Comparison of ENCODE assay signal across 8 cellular contexts in the genomic region with DNA sequence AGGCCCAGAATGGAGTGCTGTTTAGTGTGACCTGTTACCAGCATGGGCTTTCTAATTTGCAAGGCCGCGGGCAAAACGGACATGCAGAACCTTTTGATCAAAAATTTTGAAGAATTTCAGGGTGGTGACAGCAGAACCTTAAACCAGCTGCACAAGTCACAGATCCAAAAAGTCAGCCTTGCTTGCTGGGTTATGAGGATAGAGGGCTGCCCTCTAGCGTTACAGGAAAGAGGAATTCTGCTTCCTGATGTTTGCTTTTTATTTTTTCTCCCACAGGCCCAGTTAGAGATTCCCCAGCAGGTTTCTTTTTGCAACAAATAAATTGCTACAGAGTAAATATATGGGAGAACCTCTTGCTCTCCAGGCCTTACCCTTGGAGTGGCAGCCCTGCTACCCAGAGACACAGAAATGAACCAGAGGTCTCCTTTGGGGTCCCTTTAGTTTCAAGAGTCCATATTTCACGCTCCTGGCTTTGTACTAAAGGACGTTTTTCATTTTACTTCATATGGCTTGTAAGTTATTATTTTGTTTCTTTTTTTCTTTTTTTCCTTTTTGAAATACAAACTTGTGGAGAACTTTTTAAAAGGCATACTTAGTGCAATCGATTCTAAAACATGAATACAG. TPM values are rescaled to one million over a fixed set of nuclear protein-coding genes. Genes with fewer than 3 reads are reported as not detected.
DNase-seq lines count a peak whose midpoint lies in the region; ATAC-seq, FAIRE-seq and TF ChIP-seq lines count a peak whose summit lies in the region.

No MANE protein-coding gene starts in this region.

- no peak overlapping the region for H3K4me3 Mint-ChIP-seq in glutamatergic neuron (ENCODE audit: unreplicated experiment)
- no peak overlapping the region for H3K4me3 Mint-ChIP-seq in stimulated activated effector memory CD8-positive, alpha-beta T cell treated with anti-CD3 and anti-CD28 coated beads, Interleukin-12 subunit alpha, Interleukin-12 subunit beta, amount 100 ng/mL, for 72 hours

- no peaks in the 10 kb centered on the region for H3K4me1 ChIP-seq in PC-3 (ENCODE audit: insufficient read depth, low read length)
- H3K4me1 ChIP-seq in stomach smooth muscle (ENCODE audit: control insufficient read depth, insufficient read depth, low read length): peaks cover 24% of the 10 kb centered on the region

- POLR2A ChIA-PET in PC-3 (lab: Charles Lee; ENCODE audit: unreplicated experiment): no interaction called here

- H3K27ac Mint-ChIP-seq in glutamatergic neuron (ENCODE audit: unreplicated experiment): peak overlapping the region; percentile 14
- H3K27ac Mint-ChIP-seq in stimulated activated effector memory CD8-positive, alpha-beta T cell treated with anti-CD3 and anti-CD28 coated beads, Interleukin-12 subunit alpha, Interleukin-12 subunit beta, amount 100 ng/mL, for 72 hours: no peak overlapping the region

- no TSS peak for BruUV-seq in PC-3 (replicated peaks; lab: Mats Ljungman, UMichigan)

- TF ChIP-seq CTCF in PC-3 (conservative IDR thresholded peaks at IDR 0.05; ENCODE audit: low read depth, low read length): peak; percentile 78
- peak; percentile 44 for TF ChIP-seq CTCF in glutamatergic neuron (IDR thresholded peaks at IDR 0.05; ENCODE audit: partially characterized antibody, unreplicated experiment)

- no peaks in the 10 kb centered on the region for H4K20me1 ChIP-seq in PC-3 (ENCODE audit: low read length)

- in situ Hi-C loops in ACHN (cut with HindIII; ENCODE audit: low pct_ligation_motif_present, low pct_unique_long_range_greater_than_20kb, low sequenced_read_pairs): no loop called here

- no peaks in the 10 kb centered on the region for H3F3A ChIP-seq in PC-3 (ENCODE audit: low read length, unreplicated experiment)

- H3K27ac ChIP-seq in PC-3 (ENCODE audit: low read length): no peak overlapping the region
- H3K27ac ChIP-seq in stomach smooth muscle (ENCODE audit: low read length): peak overlapping the region; percentile 25

- peaks cover 8% of the 10 kb centered on the region for H3K27me3 Mint-ChIP-seq in glutamatergic neuron (ENCODE audit: unreplicated experiment)

- no peak overlapping the region for H3K4me2 ChIP-seq in PC-3 (ENCODE audit: low read length)

- DNase-seq in ACHN (peak; percentile 26), H54 (ENCODE audit: insufficient read length, low spot score) (peak; percentile 36), PC-3 (peak; percentile 51), glutamatergic neuron (no peak)
- DNase-seq in stimulated activated naive CD4-positive, alpha-beta T cell (lab: John Stamatoyannopoulos, UW): no peak
- DNase-seq in stimulated activated effector memory CD8-positive, alpha-beta T cell treated with anti-CD3 and anti-CD28 coated beads, Interleukin-12 subunit alpha, Interleukin-12 subunit beta, amount 100 ng/mL, for 72 hours (ENCODE audit: low spot score in 2 of 2): no peak

- peak; percentile 65 for FAIRE-seq in H54 (lab: Jason Lieb, UNC)

- no peaks in the 10 kb centered on the region for H3K9me2 ChIP-seq in PC-3 (replicated peaks; ENCODE audit: low read length)

- no peaks in the 10 kb centered on the region for H3K36me3 ChIP-seq in PC-3 (ENCODE audit: low read depth, low read length)
- H3K36me3 ChIP-seq in stomach smooth muscle (ENCODE audit: control insufficient read depth in 2 of 2, insufficient read depth in 2 of 2, low read length in 2 of 2): no peaks in the 10 kb centered on the region

- no peak for TF ChIP-seq POLR2A in H54 (IDR thresholded peaks at IDR 0.05; ENCODE audit: low read depth, low read length)

- H3K9ac ChIP-seq in PC-3 (ENCODE audit: low read length): no peak overlapping the region
- H3K9ac ChIP-seq in stomach smooth muscle (ENCODE audit: low read length in 2 of 2): no peak overlapping the region

- H3K4me1 Mint-ChIP-seq in glutamatergic neuron (ENCODE audit: low read depth, unreplicated experiment): peaks cover 15% of the 10 kb centered on the region
- no peaks in the 10 kb centered on the region for H3K4me1 Mint-ChIP-seq in stimulated activated effector memory CD8-positive, alpha-beta T cell treated with anti-CD3 and anti-CD28 coated beads, Interleukin-12 subunit alpha, Interleukin-12 subunit beta, amount 100 ng/mL, for 72 hours

- CTCF ChIA-PET in PC-3 (lab: Charles Lee): no interaction called here

- no peak overlapping the region for H2AFZ ChIP-seq in PC-3 (ENCODE audit: low read length)

- H3K36me3 Mint-ChIP-seq in glutamatergic neuron (ENCODE audit: unreplicated experiment): no peaks in the 10 kb centered on the region
- H3K36me3 Mint-ChIP-seq in stimulated activated effector memory CD8-positive, alpha-beta T cell treated with anti-CD3 and anti-CD28 coated beads, Interleukin-12 subunit alpha, Interleukin-12 subunit beta, amount 100 ng/mL, for 72 hours: no peaks in the 10 kb centered on the region

- no peaks in the 10 kb centered on the region for H3K79me2 ChIP-seq in PC-3 (ENCODE audit: low read length)

- H3K4me3 ChIP-seq in PC-3 (ENCODE audit: low read length): no peak overlapping the region
- no peak overlapping the region for H3K4me3 ChIP-seq in stomach smooth muscle (ENCODE audit: low read length in 2 of 2)

- intact Hi-C loops in PC-3 (cut with micrococcal nuclease): no loop called here

- peaks cover 8% of the 10 kb centered on the region for H3K9me3 Mint-ChIP-seq in glutamatergic neuron (ENCODE audit: unreplicated experiment)
- H3K9me3 Mint-ChIP-seq in stimulated activated effector memory CD8-positive, alpha-beta T cell treated with anti-CD3 and anti-CD28 coated beads, Interleukin-12 subunit alpha, Interleukin-12 subunit beta, amount 100 ng/mL, for 72 hours: no peaks in the 10 kb centered on the region

- no peaks in the 10 kb centered on the region for H3K9me3 ChIP-seq in PC-3 (ENCODE audit: low read length)
- H3K9me3 ChIP-seq in stomach smooth muscle (ENCODE audit: control insufficient read depth in 2 of 2, low read length in 2 of 2): no peaks in the 10 kb centered on the region

- H3K27me3 ChIP-seq in PC-3 (ENCODE audit: low read length): peaks cover 24% of the 10 kb centered on the region
- no peaks in the 10 kb centered on the region for H3K27me3 ChIP-seq in stomach smooth muscle (ENCODE audit: control insufficient read depth in 1 of 2, insufficient read depth in 2 of 2, low read length in 2 of 2)

- ATAC-seq in PC-3 (no peak), GM21786 (IDR thresholded peaks at IDR 0.05; ENCODE audit: unreplicated experiment) (no peak)
- ATAC-seq in stimulated activated effector memory CD8-positive, alpha-beta T cell treated with anti-CD3 and anti-CD28 coated beads, Interleukin-12 subunit alpha, Interleukin-12 subunit beta, amount 100 ng/mL, for 72 hours: no peak

RNA-seq across cellular contexts. Expression of a gene that starts 3.4 kb away (rescaled TPM):
- total RNA-seq in PC-3 (2014; rRNA removed) (not detected in 2 replicates), glutamatergic neuron (ENCODE audit: unreplicated experiment) (3.8 TPM)

Comparison
In these comparisons a context has a peak if more than half of its experiments do, and no peak if none do; other contexts are left out.
1. DNase-seq: peak in ACHN (single experiment), H54 (single experiment) and PC-3 (single experiment); none in glutamatergic neuron (single experiment), stimulated activated naive CD4-positive, alpha-beta T cell (0 of 6) and stimulated activated effector memory CD8-positive, alpha-beta T cell treated with anti-CD3 and anti-CD28 coated beads, Interleukin-12 subunit alpha, Interleukin-12 subunit beta, amount 100 ng/mL, for 72 hours (0 of 2).